ENCODE assay signal across 20 cellular contexts in the genomic region with DNA sequence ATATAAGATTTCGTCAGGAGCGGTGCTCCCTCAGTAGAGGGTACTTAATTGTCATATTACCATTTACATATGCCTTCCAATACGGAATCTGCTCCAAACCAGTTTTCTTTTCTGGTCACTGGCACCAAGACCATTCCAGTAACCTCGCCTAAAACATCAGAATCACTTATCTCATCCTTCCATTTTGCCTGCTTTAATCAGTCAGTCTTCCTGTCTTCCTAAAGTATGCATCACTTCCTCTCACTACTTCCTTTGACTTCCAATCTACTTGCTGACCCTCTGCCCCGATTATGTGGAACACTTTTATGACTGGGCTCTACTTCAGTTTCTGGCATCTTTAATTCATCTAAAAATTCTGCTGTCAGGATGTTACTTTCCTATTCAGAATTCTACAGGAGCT. TPM values are rescaled to one million over a fixed set of nuclear protein-coding genes. Genes with fewer than 3 reads are reported as not detected.
DNase-seq lines count a peak whose midpoint lies in the region; ATAC-seq and TF ChIP-seq lines count a peak whose summit lies in the region.
"Had no signal": no experiment of that assay in that cellular context is flagged by ENCODE, and none has a peak within 500 bp of the region (broad histone marks: within the 10 kb centered on the region; RNA-seq: fewer than 3 reads in every experiment).

No MANE protein-coding gene starts in this region.

- peak overlapping the region in 2 of 3 donors; percentile 6 to 27 for H3K27ac Mint-ChIP-seq in CD4-positive, CD25-positive, alpha-beta regulatory T cell
- peak overlapping the region; percentile 54 for H3K27ac Mint-ChIP-seq in T-helper 17 cell
- peak overlapping the region; percentile 79 for H3K27ac Mint-ChIP-seq in endothelial cell (ENCODE audit: unreplicated experiment)
- H3K27ac Mint-ChIP-seq: stimulated activated naive B cell treated with anti-CD40 and anti-IgM and Interleukin-4, amounts not matched to agents 10 μg/mL and 1 μg/mL and 100 μg/mL, for 72 hours had no signal

- peaks cover 5 to 38% (median 18%) of the 10 kb centered on the region in 4 donors for H3K4me1 Mint-ChIP-seq in CD4-positive, CD25-positive, alpha-beta regulatory T cell
- H3K4me1 Mint-ChIP-seq in T-helper 17 cell (peaks cover 8% of the 10 kb centered on the region), endothelial cell (ENCODE audit: unreplicated experiment) (peaks cover 28% of the 10 kb centered on the region)

- no peak overlapping the region for H3K9ac ChIP-seq in colonic mucosa (ENCODE audit: low read depth in 2 of 2, low read length in 2 of 2)

- peaks cover 55% of the 10 kb centered on the region for H3K36me3 Mint-ChIP-seq in CD4-positive, CD25-positive, alpha-beta regulatory T cell
- peaks cover 9% of the 10 kb centered on the region for H3K36me3 Mint-ChIP-seq in T-helper 17 cell (ENCODE audit: low read depth)
- H3K36me3 Mint-ChIP-seq in endothelial cell (ENCODE audit: low read depth, unreplicated experiment): peaks cover 16% of the 10 kb centered on the region

- DNase-seq in A172 (ENCODE audit: low spot score) (peak; percentile 31), T-helper 17 cell (no peak), endothelial cell (ENCODE audit: low spot score) (no peak), colonic mucosa (no peak)
- no peak for DNase-seq in CD4-positive, CD25-positive, alpha-beta regulatory T cell
- no peak for DNase-seq in stimulated activated CD4-positive, alpha-beta T cell treated with anti-CD3 and anti-CD28 coated beads, Interleukin-2, amount 100 ng/mL, for 24 hours
- DNase-seq: activated CD4-positive, alpha-beta T cell treated with anti-CD3 and anti-CD28 coated beads for 1 hour; activated CD8-positive, alpha-beta memory T cell treated with anti-CD3 and anti-CD28 coated beads, Interleukin-2, amount 50 U/mL, for 4 hours; aorta; Caco-2; GOT3; left lung; NCI-H1417 treated with DMSO at 0.1 percent for 48 hours; NCI-H2171 treated with DMSO at 0.1 percent for 48 hours; occipital lobe; right cardiac atrium; SIG-M5; stimulated activated naive B cell treated with anti-CD40 and anti-IgM and Interleukin-4, amounts not matched to agents 10 μg/mL and 1 μg/mL and 100 μg/mL, for 72 hours; thyroid gland had no signal

- no peaks in the 10 kb centered on the region for H3K9me3 Mint-ChIP-seq in CD4-positive, CD25-positive, alpha-beta regulatory T cell
- no peaks in the 10 kb centered on the region for H3K9me3 Mint-ChIP-seq in endothelial cell (ENCODE audit: unreplicated experiment)
- H3K9me3 Mint-ChIP-seq: stimulated activated naive B cell treated with anti-CD40 and anti-IgM and Interleukin-4, amounts not matched to agents 10 μg/mL and 1 μg/mL and 100 μg/mL, for 72 hours had no signal

- intact Hi-C loops in colonic mucosa (cut with DNase I): no loop called here

- H3K4me1 ChIP-seq in CD4-positive, CD25-positive, alpha-beta regulatory T cell (ENCODE audit: control insufficient read depth, insufficient read depth, low read length, poor library complexity, severe bottlenecking): no peaks in the 10 kb centered on the region
- H3K4me1 ChIP-seq in colonic mucosa: no peaks in the 10 kb centered on the region
- H3K4me1 ChIP-seq: Caco-2, thyroid gland had no signal

- H3K27me3 ChIP-seq in CD4-positive, CD25-positive, alpha-beta regulatory T cell (ENCODE audit: control insufficient read depth, insufficient read depth, low read length): no peaks in the 10 kb centered on the region
- no peaks in the 10 kb centered on the region for H3K27me3 ChIP-seq in colonic mucosa
- H3K27me3 ChIP-seq: left lung, thyroid gland had no signal

- H3K4me3 Mint-ChIP-seq in CD4-positive, CD25-positive, alpha-beta regulatory T cell: no peak overlapping the region
- H3K4me3 Mint-ChIP-seq in T-helper 17 cell (no peak overlapping the region), endothelial cell (ENCODE audit: unreplicated experiment) (no peak overlapping the region)
- H3K4me3 Mint-ChIP-seq: stimulated activated naive B cell treated with anti-CD40 and anti-IgM and Interleukin-4, amounts not matched to agents 10 μg/mL and 1 μg/mL and 100 μg/mL, for 72 hours had no signal

- H3K36me3 ChIP-seq in CD4-positive, CD25-positive, alpha-beta regulatory T cell (ENCODE audit: control insufficient read depth, insufficient read depth, low read length): peaks cover 84% of the 10 kb centered on the region
- no peaks in the 10 kb centered on the region for H3K36me3 ChIP-seq in colonic mucosa
- H3K36me3 ChIP-seq: thyroid gland had no signal

- no peak for ATAC-seq in CD4-positive, CD25-positive, alpha-beta regulatory T cell (ENCODE audit: low read depth in 2 of 2)
- ATAC-seq in T-helper 17 cell: no peak
- no peak for ATAC-seq in GM21528 (IDR thresholded peaks at IDR 0.05; ENCODE audit: low FRiP score, unreplicated experiment)
- ATAC-seq: left lung; stimulated activated naive B cell treated with anti-CD40 and anti-IgM and Interleukin-4, amounts not matched to agents 10 μg/mL and 1 μg/mL and 100 μg/mL, for 72 hours had no signal

- H3K27me3 Mint-ChIP-seq in CD4-positive, CD25-positive, alpha-beta regulatory T cell: no peaks in the 10 kb centered on the region
- H3K27me3 Mint-ChIP-seq in T-helper 17 cell (no peaks in the 10 kb centered on the region), endothelial cell (ENCODE audit: unreplicated experiment) (peaks cover 1% of the 10 kb centered on the region)
- H3K27me3 Mint-ChIP-seq: stimulated activated naive B cell treated with anti-CD40 and anti-IgM and Interleukin-4, amounts not matched to agents 10 μg/mL and 1 μg/mL and 100 μg/mL, for 72 hours had no signal

- TF ChIP-seq CTCF in endothelial cell (IDR thresholded peaks at IDR 0.05; ENCODE audit: unreplicated experiment): no peak
- no peak for TF ChIP-seq CTCF in colonic mucosa (IDR thresholded peaks at IDR 0.05)

- H3K9me3 ChIP-seq in CD4-positive, CD25-positive, alpha-beta regulatory T cell (ENCODE audit: control insufficient read depth in 2 of 2, low read length in 2 of 2): no peaks in the 10 kb centered on the region
- H3K9me3 ChIP-seq in T-helper 17 cell (ENCODE audit: control insufficient read depth, low read length, poor library complexity, severe bottlenecking) (no peaks in the 10 kb centered on the region), colonic mucosa (no peaks in the 10 kb centered on the region)
- H3K9me3 ChIP-seq: Caco-2, left lung, thyroid gland had no signal

- no peak overlapping the region for H3K27ac ChIP-seq in CD4-positive, CD25-positive, alpha-beta regulatory T cell (ENCODE audit: insufficient read depth, low read length, poor library complexity, severe bottlenecking)
- H3K27ac ChIP-seq in colonic mucosa: no peak overlapping the region
- H3K27ac ChIP-seq: thyroid gland had no signal

- H3K4me3 ChIP-seq in CD4-positive, CD25-positive, alpha-beta regulatory T cell (ENCODE audit: low read depth, low read length): no peak overlapping the region
- no peak overlapping the region for H3K4me3 ChIP-seq in colonic mucosa
- H3K4me3 ChIP-seq: left lung, thyroid gland had no signal

RNA-seq across cellular contexts. Expression of a gene that starts 33.5 kb away (rescaled TPM):
- 38.9 and 42.7 TPM in 2 replicates for total RNA-seq in A172 (2014; rRNA removed; shearing (Covaris generic))
- 39.5 TPM for total RNA-seq in CD4-positive, CD25-positive, alpha-beta regulatory T cell
- 10 to 100 TPM; 23.6 to 32.6 (median 25.9) TPM for polyA plus RNA-seq in CD4-positive, CD25-positive, alpha-beta regulatory T cell
- total RNA-seq in T-helper 17 cell (10 to 100 TPM; 25.6 to 36.9 TPM), endothelial cell (ENCODE audit: unreplicated experiment) (43.4 TPM), colonic mucosa (10 to 100 TPM; 26.3 to 27.4 TPM)

Comparison
In these comparisons a context has a peak if more than half of its experiments do, and no peak if none do; other contexts are left out.
1. H3K27ac Mint-ChIP-seq: peak in every context shown above with its lines; median percentile 79 in endothelial cell; 54 in T-helper 17 cell; 16 in CD4-positive, CD25-positive, alpha-beta regulatory T cell.